Comparison of ENCODE assay signal across 9 cellular contexts in the genomic region with DNA sequence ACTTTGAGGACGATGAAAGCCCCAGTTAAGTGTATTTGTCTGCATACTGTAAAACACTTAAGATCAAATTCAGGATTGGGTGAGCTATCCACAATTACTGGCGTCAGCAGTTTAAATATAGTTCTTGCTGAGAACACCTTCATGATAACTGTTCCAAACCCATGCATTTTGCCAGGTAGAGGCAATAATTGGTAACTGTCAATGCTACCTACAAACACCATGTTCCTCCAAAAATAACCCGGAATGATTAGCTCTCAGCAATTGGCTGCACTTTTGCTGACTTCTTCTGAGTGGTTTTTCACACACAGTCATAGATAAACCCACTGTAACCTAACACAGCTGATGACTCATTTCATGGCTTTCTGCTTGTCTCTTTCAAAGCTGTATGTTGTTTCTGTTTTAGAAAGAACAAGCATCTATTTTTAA.
DNase-seq lines count a peak whose midpoint lies in the region; ATAC-seq, FAIRE-seq and TF ChIP-seq lines count a peak whose summit lies in the region.
"Had no signal": no experiment of that assay in that cellular context is flagged by ENCODE, and none has a peak within 500 bp of the region (broad histone marks: within the 10 kb centered on the region; RNA-seq: fewer than 3 reads in every experiment).

No MANE protein-coding gene starts in this region.

- POLR2A ChIA-PET in HepG2 (lab: Yijun Ruan, JAX) = no interaction called here

- no TSS peak for BruUV-seq in HepG2 (replicated peaks; lab: Mats Ljungman, UMichigan)

- H3K4me3 ChIP-seq in HepG2 (replicated peaks in 1 of 3; ENCODE audit: insufficient read depth in 1 of 3, low read depth in 2 of 3, low read length in 3 of 3) (no peak overlapping the region), right lobe of liver (no peak overlapping the region), fibroblast of villous mesenchyme (ENCODE audit: low read depth, low read length) (no peak overlapping the region), tibial artery (no peak overlapping the region)

- no peak for TF ChIP-seq EP300 in HepG2 (IDR thresholded peaks at IDR 0.05; ENCODE audit: low read depth in 2 of 2, low read length in 2 of 2)
- TF ChIP-seq EP300 in HepG2 (CRISPR knock-in tag; IDR thresholded peaks at IDR 0.05; ENCODE audit: borderline replicate concordance) = no peak

- ATAC-seq in HepG2 = no peak
- no peak for ATAC-seq in right lobe of liver
- ATAC-seq in HG02885 (IDR thresholded peaks at IDR 0.05; ENCODE audit: poor library complexity, unreplicated experiment) = peak; percentile 100

- TF ChIP-seq CTCF in HepG2 (CRISPR knock-in tag; IDR thresholded peaks at IDR 0.05) = no peak
- TF ChIP-seq CTCF in right lobe of liver (IDR thresholded peaks at IDR 0.05) = no peak
- no peak for TF ChIP-seq CTCF in fibroblast of villous mesenchyme (IDR thresholded peaks at IDR 0.05; ENCODE audit: insufficient read depth, low read depth, low read length)
- no peak for TF ChIP-seq CTCF in tibial artery (IDR thresholded peaks at IDR 0.05)

- intact Hi-C loops in HepG2 (cut with micrococcal nuclease; ENCODE audit: unreplicated experiment) = no loop called here
- intact Hi-C loops in right lobe of liver (cut with DNase I) = no loop called here
- intact Hi-C loops in tibial artery (cut with DNase I; ENCODE audit: low total_unique reads) = no loop called here

- CTCF ChIA-PET in HepG2 (lab: Yijun Ruan, JAX; ENCODE audit: low intra/inter-chr PET ratio, low total read pairs) = no interaction called here

- TF ChIP-seq POLR2A in HepG2 (IDR thresholded peaks at IDR 0.05; ENCODE audit: insufficient read depth in 1 of 2, low read depth in 2 of 2, low read length in 2 of 2) (no peak), right lobe of liver (IDR thresholded peaks at IDR 0.05) (no peak)

- H3K4me1 ChIP-seq in HepG2 (ENCODE audit: insufficient read depth, low read length) = no peaks in the 10 kb centered on the region
- H3K4me1 ChIP-seq in right lobe of liver = no peaks in the 10 kb centered on the region
- peaks cover 0 to 20% (median 5%) of the 10 kb centered on the region in 4 donors for H3K4me1 ChIP-seq in tibial artery

- H3K9me3 ChIP-seq in HepG2 (ENCODE audit: low read length) = peaks cover 31% of the 10 kb centered on the region
- no peaks in the 10 kb centered on the region for H3K9me3 ChIP-seq in right lobe of liver
- H3K9me3 ChIP-seq in tibial artery = no peaks in the 10 kb centered on the region
- H3K9me3 ChIP-seq: adrenal gland had no signal

- no peak overlapping the region for H2AFZ ChIP-seq in HepG2 (ENCODE audit: low read length)

- no peak overlapping the region for H3K4me2 ChIP-seq in HepG2 (ENCODE audit: low read depth, low read length)

- H3K27me3 ChIP-seq in HepG2 (ENCODE audit: control insufficient read depth in 1 of 2, insufficient read depth in 2 of 2, low read length in 2 of 2) (no peaks in the 10 kb centered on the region), right lobe of liver (no peaks in the 10 kb centered on the region), tibial artery (no peaks in the 10 kb centered on the region)
- H3K27me3 ChIP-seq: adrenal gland had no signal

- H3K9ac ChIP-seq in HepG2 (ENCODE audit: insufficient read depth, low read depth, low read length) = no peak overlapping the region

- no peaks in the 10 kb centered on the region for H3K36me3 ChIP-seq in HepG2 (replicated peaks in 1 of 2; ENCODE audit: control insufficient read depth in 1 of 2, insufficient read depth in 2 of 2, low read length in 2 of 2)
- no peaks in the 10 kb centered on the region for H3K36me3 ChIP-seq in right lobe of liver
- no peaks in the 10 kb centered on the region for H3K36me3 ChIP-seq in tibial artery
- H3K36me3 ChIP-seq: adrenal gland had no signal

- no peaks in the 10 kb centered on the region for H4K20me1 ChIP-seq in HepG2 (ENCODE audit: insufficient read depth, low read length)

- no peak for TF ChIP-seq RAD21 in HepG2 (CRISPR knock-in tag; IDR thresholded peaks at IDR 0.05)

- FAIRE-seq in HepG2 (lab: Jason Lieb, UNC) (no peak), urothelium cell line (lab: Jason Lieb, UNC) (no peak)

- WGBS in HepG2 (ENCODE audit: low lambda C conversion rate) = 43% methylated on average over 3 of the region's 3 CpGs
- 29% methylated on average over 3 of the region's 3 CpGs for WGBS in right lobe of liver (ENCODE audit: insufficient coverage, low coverage, low lambda C conversion rate, missing lambda C conversion rate)

- in situ Hi-C loops in HepG2 (cut with HindIII; ENCODE audit: extremely low pct_ligation_motif_present, low pct_unique_long_range_greater_than_20kb) = no loop called here

- H3K79me2 ChIP-seq in HepG2 (ENCODE audit: insufficient read depth, low read length) = no peaks in the 10 kb centered on the region

- no peak for DNase-seq in HepG2 (ENCODE audit: low spot score)
- no peak for DNase-seq in right lobe of liver
- peak; percentile 15 for DNase-seq in NCI-H460 (ENCODE audit: extremely low read depth, low read depth)
- DNase-seq in fibroblast of villous mesenchyme (ENCODE audit: low read depth) = peak; percentile 82
- peak; percentile 22 for DNase-seq in urothelium cell line (ENCODE audit: low spot score)
- no peak for DNase-seq in tibial artery
- DNase-seq in HK-2 (ENCODE audit: unreplicated experiment) = no peak

- H3K27ac ChIP-seq in HepG2 (ENCODE audit: extremely low read length, insufficient read depth, low read length) (no peak overlapping the region), right lobe of liver (no peak overlapping the region), tibial artery (no peak overlapping the region)
- H3K27ac ChIP-seq: adrenal gland had no signal

TF ChIP-seq in HepG2, 621 proteins besides CTCF, POLR2A, EP300 and RAD21:
- TF ChIP-seq GABPA (IDR thresholded peaks at IDR 0.05; ENCODE audit: low read depth, low read length) (no peak), GABPA (CRISPR knock-in tag; IDR thresholded peaks at IDR 0.05; ENCODE audit: low read depth) (no peak), MTF1 (CRISPR knock-in tag; IDR thresholded peaks at IDR 0.05) (no peak), MZF1 (CRISPR knock-in tag; IDR thresholded peaks at IDR 0.05; ENCODE audit: borderline replicate concordance) (no peak), MAFF (IDR thresholded peaks at IDR 0.05; ENCODE audit: low read depth, low read length) (0 out of 2 replicates have a peak, but pooled peaks have one; percentile 8), ZBTB8A (CRISPR knock-in tag; IDR thresholded peaks at IDR 0.05; ENCODE audit: borderline replicate concordance, low read depth) (no peak), EZH2 (conservative IDR thresholded peaks at IDR 0.05; ENCODE audit: low read depth, low read length) (no peak), KLF9 (CRISPR knock-in tag; IDR thresholded peaks at IDR 0.05; ENCODE audit: low read depth) (no peak)
TF ChIP-seq in HepG2: peak in this region for 1.

Comparison
In these comparisons a context has a peak if more than half of its experiments do, and no peak if none do; other contexts are left out.
1. DNase-seq: peak in NCI-H460 (single experiment), fibroblast of villous mesenchyme (single experiment) and urothelium cell line (single experiment); none in HepG2 (single experiment), right lobe of liver (0 of 3), tibial artery (0 of 2) and HK-2 (single experiment).